Comparison of ENCODE assay signal across 21 cellular contexts in genomic region chr1:95852483-95853070, GRCh38.
DNase-seq lines count a peak whose midpoint lies in the region; ATAC-seq and TF ChIP-seq lines count a peak whose summit lies in the region.
"Had no signal": no experiment of that assay in that cellular context is flagged by ENCODE, and none has a peak within 500 bp of the region (broad histone marks: within the 10 kb centered on the region; RNA-seq: fewer than 3 reads in every experiment).

No MANE protein-coding gene starts in this region.

- no peaks in the 10 kb centered on the region for H3K36me3 Mint-ChIP-seq in activated T-helper 1 cell treated with anti-CD3 and anti-CD28 coated beads, Interleukin-12 subunit alpha, Interleukin-12 subunit beta, Interleukin-2, Interleukin-4 antibody, amounts not matched to agents 30 ng/mL and 10 ng/mL and 1 ng/mL, durations not matched to agents 14 hours and 24 hours and 36 hours (ENCODE audit: low read depth)
- H3K36me3 Mint-ChIP-seq: CD4-positive, CD25-positive, alpha-beta regulatory T cell; CD8-positive, alpha-beta memory T cell had no signal

- no peak for TF ChIP-seq CTCF in gastroesophageal sphincter (IDR thresholded peaks at IDR 0.05)
- no peak for TF ChIP-seq CTCF in upper lobe of right lung (IDR thresholded peaks at IDR 0.05)
- no peak for TF ChIP-seq CTCF in esophagus squamous epithelium (IDR thresholded peaks at IDR 0.05)

- no peak overlapping the region for H3K27ac Mint-ChIP-seq in activated T-helper 1 cell treated with anti-CD3 and anti-CD28 coated beads, Interleukin-12 subunit alpha, Interleukin-12 subunit beta, Interleukin-2, Interleukin-4 antibody, amounts not matched to agents 30 ng/mL and 10 ng/mL and 1 ng/mL, durations not matched to agents 14 hours and 24 hours and 36 hours
- H3K27ac Mint-ChIP-seq: CD4-positive, CD25-positive, alpha-beta regulatory T cell; CD8-positive, alpha-beta memory T cell; GM23338 had no signal

- no peak for TF ChIP-seq EP300 in gastroesophageal sphincter (IDR thresholded peaks at IDR 0.05)

- H3K27me3 Mint-ChIP-seq in activated T-helper 1 cell treated with anti-CD3 and anti-CD28 coated beads, Interleukin-12 subunit alpha, Interleukin-12 subunit beta, Interleukin-2, Interleukin-4 antibody, amounts not matched to agents 30 ng/mL and 10 ng/mL and 1 ng/mL, durations not matched to agents 14 hours and 24 hours and 36 hours (ENCODE audit: insufficient read depth): no peaks in the 10 kb centered on the region
- H3K27me3 Mint-ChIP-seq: CD4-positive, CD25-positive, alpha-beta regulatory T cell; CD8-positive, alpha-beta memory T cell had no signal

- TF ChIP-seq POLR2A in gastroesophageal sphincter (IDR thresholded peaks at IDR 0.05) (no peak), esophagus squamous epithelium (IDR thresholded peaks at IDR 0.05) (no peak)

- H3K4me3 ChIP-seq in gastroesophageal sphincter (no peak overlapping the region), upper lobe of right lung (no peak overlapping the region), esophagus squamous epithelium (no peak overlapping the region)
- H3K4me3 ChIP-seq: GM12878, GM23338 had no signal

- H3K9me3 Mint-ChIP-seq in activated T-helper 1 cell treated with anti-CD3 and anti-CD28 coated beads, Interleukin-12 subunit alpha, Interleukin-12 subunit beta, Interleukin-2, Interleukin-4 antibody, amounts not matched to agents 30 ng/mL and 10 ng/mL and 1 ng/mL, durations not matched to agents 14 hours and 24 hours and 36 hours: peaks cover 5% of the 10 kb centered on the region

- intact Hi-C loops in posterior vena cava (cut with DNase I) (no loop called here), upper lobe of right lung (cut with DNase I) (no loop called here), esophagus squamous epithelium (cut with DNase I) (no loop called here)
- intact Hi-C loops in activated T-helper 1 cell treated with anti-CD3 and anti-CD28 coated beads, Interleukin-12 subunit alpha, Interleukin-12 subunit beta, Interleukin-2, Interleukin-4 antibody, amounts not matched to agents 30 ng/mL and 10 ng/mL and 1 ng/mL, durations not matched to agents 14 hours and 24 hours and 36 hours (cut with micrococcal nuclease): no loop called here

- H3K36me3 ChIP-seq in gastroesophageal sphincter (no peaks in the 10 kb centered on the region), upper lobe of right lung (no peaks in the 10 kb centered on the region), esophagus squamous epithelium (no peaks in the 10 kb centered on the region)
- H3K36me3 ChIP-seq: BE2C had no signal

- no peak overlapping the region for H3K4me3 Mint-ChIP-seq in activated T-helper 1 cell treated with anti-CD3 and anti-CD28 coated beads, Interleukin-12 subunit alpha, Interleukin-12 subunit beta, Interleukin-2, Interleukin-4 antibody, amounts not matched to agents 30 ng/mL and 10 ng/mL and 1 ng/mL, durations not matched to agents 14 hours and 24 hours and 36 hours
- H3K4me3 Mint-ChIP-seq: CD4-positive, CD25-positive, alpha-beta regulatory T cell; CD8-positive, alpha-beta memory T cell; GM23338 had no signal

- H3K4me1 Mint-ChIP-seq in activated T-helper 1 cell treated with anti-CD3 and anti-CD28 coated beads, Interleukin-12 subunit alpha, Interleukin-12 subunit beta, Interleukin-2, Interleukin-4 antibody, amounts not matched to agents 30 ng/mL and 10 ng/mL and 1 ng/mL, durations not matched to agents 14 hours and 24 hours and 36 hours (ENCODE audit: low read depth): no peaks in the 10 kb centered on the region
- H3K4me1 Mint-ChIP-seq: CD4-positive, CD25-positive, alpha-beta regulatory T cell; CD8-positive, alpha-beta memory T cell; GM23338 had no signal

- H3K9me3 ChIP-seq in gastroesophageal sphincter: no peaks in the 10 kb centered on the region
- H3K9me3 ChIP-seq in upper lobe of right lung: no peaks in the 10 kb centered on the region
- peaks cover 0 to 10% (median 5%) of the 10 kb centered on the region in 3 donors for H3K9me3 ChIP-seq in esophagus squamous epithelium
- H3K9me3 ChIP-seq: BE2C had no signal

- no peak overlapping the region for H3K27ac ChIP-seq in gastroesophageal sphincter
- no peak overlapping the region for H3K27ac ChIP-seq in upper lobe of right lung
- no peak overlapping the region for H3K27ac ChIP-seq in esophagus squamous epithelium

- ATAC-seq in esophagus mucosa (peak; percentile 25), gastroesophageal sphincter (peak; percentile 22), upper lobe of right lung (peak; percentile 51), GM21825 (IDR thresholded peaks at IDR 0.05; ENCODE audit: unreplicated experiment) (no peak)
- ATAC-seq: GM12878, GM23338 had no signal

- H3K4me1 ChIP-seq in gastroesophageal sphincter (no peaks in the 10 kb centered on the region), upper lobe of right lung (no peaks in the 10 kb centered on the region), esophagus squamous epithelium (no peaks in the 10 kb centered on the region)
- H3K4me1 ChIP-seq: BE2C had no signal

- WGBS in gastroesophageal sphincter (ENCODE audit: low coverage in 1 of 2), 2 donors: no CpG with 5 or more reads among the region's 7 CpGs
- 50 to 80% methylated on average over 1 to 2 of the region's 7 CpGs for WGBS in esophagus squamous epithelium, 2 donors

- DNase-seq in posterior vena cava (ENCODE audit: low spot score) (peak; percentile 58), upper lobe of right lung (no peak), esophagus squamous epithelium (lab: John Stamatoyannopoulos, UW) (no peak)
- DNase-seq in activated T-helper 1 cell treated with anti-CD3 and anti-CD28 coated beads, Interleukin-12 subunit alpha, Interleukin-12 subunit beta, Interleukin-2, Interleukin-4 antibody, amounts not matched to agents 30 ng/mL and 10 ng/mL and 1 ng/mL, durations not matched to agents 14 hours and 24 hours and 36 hours (ENCODE audit: low spot score): no peak
- DNase-seq: ACHN; BE2C; C1 segment of cervical spinal cord; CD4-positive, CD25-positive, alpha-beta regulatory T cell; CD8-positive, alpha-beta memory T cell; COR-L47; DMS 273 treated with DMSO at 0.1 percent for 48 hours; DMS53; DND-41; EL; HCEC 1CT; IMR-90 had no signal

- H3K27me3 ChIP-seq in gastroesophageal sphincter: no peaks in the 10 kb centered on the region
- H3K27me3 ChIP-seq in upper lobe of right lung: no peaks in the 10 kb centered on the region
- no peaks in the 10 kb centered on the region for H3K27me3 ChIP-seq in esophagus squamous epithelium
- H3K27me3 ChIP-seq: BE2C had no signal
